29 cellular contexts compared by ENCODE assay signal in genomic region chr10:15172306-15172840, GRCh38. TPM values are rescaled to one million over a fixed set of nuclear protein-coding genes. Genes with fewer than 3 reads are reported as not detected.
DNase-seq lines count a peak whose midpoint lies in the region; TF ChIP-seq lines count a peak whose summit lies in the region.
"Had no signal": no experiment of that assay in that cellular context is flagged by ENCODE, and none has a peak within 500 bp of the region (broad histone marks: within the 10 kb centered on the region; RNA-seq: fewer than 3 reads in every experiment).

No MANE protein-coding gene starts in this region.

- no peak overlapping the region for H3K4me3 Mint-ChIP-seq in CD4-positive, alpha-beta memory T cell
- no peak overlapping the region for H3K4me3 Mint-ChIP-seq in T-helper 2 cell treated with Interferon-gamma antibody and Interleukin-4, amounts not matched to agents 5 μg/mL and 100 μg/mL, for 36 hours
- H3K4me3 Mint-ChIP-seq in immature natural killer cell (peak overlapping the region in 1 of 5 donors; percentile 3), type B pancreatic cell (no peak overlapping the region)
- H3K4me3 Mint-ChIP-seq: activated CD4-positive, alpha-beta memory T cell treated with anti-CD3 and anti-CD28 coated beads for 36 hours; activated T-cell treated with anti-CD3 and anti-CD28 coated beads, Interleukin-2, amount 50 U/mL, for 72 hours; IgD-negative memory B cell; memory B cell; stimulated activated naive CD8-positive, alpha-beta T cell treated with anti-CD3 and anti-CD28 coated beads, Interleukin-15, Interleukin-2, amounts not matched to agents 100 ng/mL and 50 ng/mL, for 24 hours; T-helper 1 cell treated with Interleukin-12 subunit alpha and Interleukin-12 subunit beta and Interleukin-4 antibody, amounts not matched to agents 30 μg/mL and 1 μg/mL, for 36 hours had no signal

- H3K27me3 Mint-ChIP-seq in CD4-positive, alpha-beta memory T cell: no peaks in the 10 kb centered on the region
- peaks cover 2% of the 10 kb centered on the region for H3K27me3 Mint-ChIP-seq in T-helper 2 cell treated with Interferon-gamma antibody and Interleukin-4, amounts not matched to agents 5 μg/mL and 100 μg/mL, for 36 hours (ENCODE audit: low read depth)
- H3K27me3 Mint-ChIP-seq in immature natural killer cell (ENCODE audit: low read depth in 3 of 3) (peaks cover 3 to 4% (median 3%) of the 10 kb centered on the region in 3 donors), type B pancreatic cell (no peaks in the 10 kb centered on the region)
- H3K27me3 Mint-ChIP-seq: activated CD4-positive, alpha-beta memory T cell treated with anti-CD3 and anti-CD28 coated beads for 36 hours; progenitor cell of endocrine pancreas; stimulated activated naive CD8-positive, alpha-beta T cell treated with anti-CD3 and anti-CD28 coated beads, Interleukin-15, Interleukin-2, amounts not matched to agents 100 ng/mL and 50 ng/mL, for 24 hours had no signal

- H3K4me3 ChIP-seq in CD4-positive, alpha-beta memory T cell (ENCODE audit: low read length in 2 of 2): no peak overlapping the region
- H3K4me3 ChIP-seq in HEK293 (ENCODE audit: low read depth, low read length) (no peak overlapping the region), transverse colon (no peak overlapping the region)
- H3K4me3 ChIP-seq: breast epithelium, coronary artery, right lobe of liver, spleen, vagina had no signal

- peaks cover 0 to 7% of the 10 kb centered on the region in 2 donors for H3K36me3 Mint-ChIP-seq in CD4-positive, alpha-beta memory T cell
- peaks cover 3% of the 10 kb centered on the region for H3K36me3 Mint-ChIP-seq in T-helper 2 cell treated with Interferon-gamma antibody and Interleukin-4, amounts not matched to agents 5 μg/mL and 100 μg/mL, for 36 hours (ENCODE audit: low read depth)
- H3K36me3 Mint-ChIP-seq in immature natural killer cell: no peaks in the 10 kb centered on the region
- no peaks in the 10 kb centered on the region for H3K36me3 Mint-ChIP-seq in type B pancreatic cell
- H3K36me3 Mint-ChIP-seq: IgD-negative memory B cell, memory B cell had no signal

- no peaks in the 10 kb centered on the region for H3K9me3 ChIP-seq in CD4-positive, alpha-beta memory T cell (ENCODE audit: control insufficient read depth in 1 of 2, low read length in 2 of 2)
- H3K9me3 ChIP-seq in HEK293 (ENCODE audit: control insufficient read depth, insufficient read depth, low read depth, low read length): no peaks in the 10 kb centered on the region
- no peaks in the 10 kb centered on the region for H3K9me3 ChIP-seq in transverse colon
- H3K9me3 ChIP-seq: BE2C, breast epithelium, right lobe of liver, SK-N-SH, spleen, vagina had no signal

- no peaks in the 10 kb centered on the region for H3K9me3 Mint-ChIP-seq in CD4-positive, alpha-beta memory T cell
- H3K9me3 Mint-ChIP-seq in T-helper 2 cell treated with Interferon-gamma antibody and Interleukin-4, amounts not matched to agents 5 μg/mL and 100 μg/mL, for 36 hours: no peaks in the 10 kb centered on the region
- H3K9me3 Mint-ChIP-seq in immature natural killer cell (no peaks in the 10 kb centered on the region), type B pancreatic cell (no peaks in the 10 kb centered on the region)
- H3K9me3 Mint-ChIP-seq: activated CD4-positive, alpha-beta memory T cell treated with anti-CD3 and anti-CD28 coated beads for 36 hours; activated T-cell treated with anti-CD3 and anti-CD28 coated beads, Interleukin-2, amount 50 U/mL, for 72 hours; memory B cell; stimulated activated naive CD8-positive, alpha-beta T cell treated with anti-CD3 and anti-CD28 coated beads, Interleukin-15, Interleukin-2, amounts not matched to agents 100 ng/mL and 50 ng/mL, for 24 hours; T-helper 1 cell treated with Interleukin-12 subunit alpha and Interleukin-12 subunit beta and Interleukin-4 antibody, amounts not matched to agents 30 μg/mL and 1 μg/mL, for 36 hours had no signal

- intact Hi-C loops in CD4-positive, alpha-beta memory T cell (cut with micrococcal nuclease): no loop called here
- intact Hi-C loops in transverse colon (cut with DNase I; ENCODE audit: low total_unique reads): no loop called here

- 89 to 93% methylated on average over 7 of the region's 7 CpGs for WGBS in transverse colon (ENCODE audit: low coverage in 1 of 2), 2 donors

- TF ChIP-seq CTCF in HEK293 (tag by site-specific recombination; IDR thresholded peaks at IDR 0.05) (no peak), type B pancreatic cell (conservative IDR thresholded peaks at IDR 0.05) (no peak), transverse colon (IDR thresholded peaks at IDR 0.05) (no peak)

- CTCF ChIA-PET in CD4-positive, alpha-beta memory T cell (lab: Charles Lee; ENCODE audit: partially characterized antibody): interaction anchor here (1.0 to 2.9 kb wide), 3 partner anchors 13 to 82 kb away, joined by 5 to 10 read pairs (median 6); no protein-coding TSS in a partner anchor
- CTCF ChIA-PET in HEK293 (lab: Yijun Ruan, JAX): interaction anchor here (0.6 to 1.1 kb wide), 3 partner anchors 9 to 775 kb away, joined by 3 read pairs; no protein-coding TSS in a partner anchor

- H3K27ac ChIP-seq in CD4-positive, alpha-beta memory T cell (ENCODE audit: low read depth, low read length): no peak overlapping the region
- H3K27ac ChIP-seq in HEK293 (ENCODE audit: extremely low read depth, low read depth, low read length) (no peak overlapping the region), transverse colon (no peak overlapping the region)
- H3K27ac ChIP-seq: breast epithelium, coronary artery, right lobe of liver, spleen, vagina had no signal

- H3K4me1 Mint-ChIP-seq in CD4-positive, alpha-beta memory T cell: peaks cover 33 to 55% (median 40%) of the 10 kb centered on the region in 4 donors
- H3K4me1 Mint-ChIP-seq in T-helper 2 cell treated with Interferon-gamma antibody and Interleukin-4, amounts not matched to agents 5 μg/mL and 100 μg/mL, for 36 hours (ENCODE audit: low read depth): peaks cover 43% of the 10 kb centered on the region
- H3K4me1 Mint-ChIP-seq in immature natural killer cell (peaks cover 40 to 46% of the 10 kb centered on the region in 2 donors), type B pancreatic cell (ENCODE audit: unreplicated experiment) (peaks cover 25% of the 10 kb centered on the region)

- H3K27ac Mint-ChIP-seq in CD4-positive, alpha-beta memory T cell: peak overlapping the region; percentile 16 to 93 (median 70)
- peak overlapping the region; percentile 28 for H3K27ac Mint-ChIP-seq in T-helper 2 cell treated with Interferon-gamma antibody and Interleukin-4, amounts not matched to agents 5 μg/mL and 100 μg/mL, for 36 hours
- peak overlapping the region in 5 of 6 donors; percentile 24 to 76 (median 64) for H3K27ac Mint-ChIP-seq in immature natural killer cell
- no peak overlapping the region for H3K27ac Mint-ChIP-seq in type B pancreatic cell
- H3K27ac Mint-ChIP-seq: activated CD4-positive, alpha-beta memory T cell treated with anti-CD3 and anti-CD28 coated beads for 36 hours; activated T-cell treated with anti-CD3 and anti-CD28 coated beads, Interleukin-2, amount 50 U/mL, for 72 hours; memory B cell; progenitor cell of endocrine pancreas; stimulated activated naive CD8-positive, alpha-beta T cell treated with anti-CD3 and anti-CD28 coated beads, Interleukin-15, Interleukin-2, amounts not matched to agents 100 ng/mL and 50 ng/mL, for 24 hours; T-helper 1 cell treated with Interleukin-12 subunit alpha and Interleukin-12 subunit beta and Interleukin-4 antibody, amounts not matched to agents 30 μg/mL and 1 μg/mL, for 36 hours had no signal

- H3K36me3 ChIP-seq in CD4-positive, alpha-beta memory T cell (ENCODE audit: insufficient read depth, low read length): no peaks in the 10 kb centered on the region
- no peaks in the 10 kb centered on the region for H3K36me3 ChIP-seq in HEK293 (ENCODE audit: control insufficient read depth in 2 of 2, insufficient read depth in 1 of 2, low read length in 2 of 2)
- no peaks in the 10 kb centered on the region for H3K36me3 ChIP-seq in transverse colon
- H3K36me3 ChIP-seq: BE2C, breast epithelium, right lobe of liver, spleen, vagina had no signal

- H3K4me1 ChIP-seq in CD4-positive, alpha-beta memory T cell (ENCODE audit: insufficient read depth, low read length): peaks cover 43% of the 10 kb centered on the region
- H3K4me1 ChIP-seq in HEK293 (ENCODE audit: control insufficient read depth, insufficient read depth, low read length) (peaks cover 4% of the 10 kb centered on the region; the same call in 1 of the 2 replicates), transverse colon (peaks cover 0 to 21% (median 5%) of the 10 kb centered on the region in 4 donors)
- H3K4me1 ChIP-seq: breast epithelium had no signal

- no peak for TF ChIP-seq EP300 in transverse colon (IDR thresholded peaks at IDR 0.05; ENCODE audit: low read depth)

- POLR2A ChIA-PET in CD4-positive, alpha-beta memory T cell (lab: Charles Lee; ENCODE audit: partially characterized antibody): interaction anchor here (0.6 to 2.9 kb wide), 4 partner anchors 12 to 22 kb away, joined by 3 to 18 read pairs (median 4); no protein-coding TSS in a partner anchor
- POLR2A ChIA-PET in HEK293 (lab: Yijun Ruan, JAX): no interaction called here

- TF ChIP-seq POLR2A in transverse colon (IDR thresholded peaks at IDR 0.05): no peak

- DNase-seq in CD4-positive, alpha-beta memory T cell: no peak
- no peak for DNase-seq in T-helper 2 cell treated with Interferon-gamma antibody and Interleukin-4, amounts not matched to agents 5 μg/mL and 100 μg/mL, for 36 hours (ENCODE audit: low spot score)
- DNase-seq in immature natural killer cell (no peak), type B pancreatic cell (ENCODE audit: extremely low spot score, unreplicated experiment) (no peak), transverse colon (no peak)
- DNase-seq in stimulated activated CD4-positive, alpha-beta T cell treated with anti-CD3 and anti-CD28 coated beads, Interleukin-1b, Interleukin-23, amount 100 ng/mL, for 48 hours: no peak
- DNase-seq: activated CD4-positive, alpha-beta memory T cell treated with anti-CD3 and anti-CD28 coated beads for 36 hours; activated naive CD4-positive, alpha-beta T cell treated with Interleukin-2 at 50 U/mL for 16 hours; activated T-cell treated with anti-CD3 and anti-CD28 coated beads, Interleukin-2, amount 50 U/mL, for 72 hours; BE2C; effector CD8-positive, alpha-beta T cell; NCI-H1105 treated with DMSO at 0.1 percent for 48 hours; NCI-H2029; NCI-H2227 treated with DMSO at 0.1 percent for 48 hours; NCI-H526; NK-92 treated with Interleukin-12 subunit alpha and Interleukin-12 subunit beta, amount 100 ng/mL, for 24 hours; right lobe of liver; SK-N-SH; spleen; stimulated activated CD8-positive, alpha-beta memory T cell treated with anti-CD3 and anti-CD28 coated beads, Interleukin-4, amount 100 ng/mL, for 48 hours had no signal

- in situ Hi-C loops in transverse colon (cut with MboI; ENCODE audit: low pct_ligation_motif_present in 1 of 4, low pct_unique_long_range_greater_than_20kb in 1 of 4, low sequenced_read_pairs in 3 of 4): no loop called here

- no peaks in the 10 kb centered on the region for H3K27me3 ChIP-seq in CD4-positive, alpha-beta memory T cell (ENCODE audit: insufficient read depth, low read length)
- no peaks in the 10 kb centered on the region for H3K27me3 ChIP-seq in transverse colon
- H3K27me3 ChIP-seq: BE2C, breast epithelium, right lobe of liver, vagina had no signal

RNA-seq across cellular contexts. Expression of gene NMT2, which starts 3.9 kb away (rescaled TPM):
- total RNA-seq in CD4-positive, alpha-beta memory T cell: 100 to 1,000 TPM in 1 of 2 experiments, 10 to 100 TPM in 1; 98.6 to 101 TPM
- polyA plus RNA-seq in CD4-positive, alpha-beta memory T cell: 10 to 100 TPM; 38.7 to 56.1 TPM
- 10 to 100 TPM; 22.2 to 38.0 (median 24.7) TPM for polyA plus RNA-seq in immature natural killer cell
- total RNA-seq in type B pancreatic cell (ENCODE audit: low replicate concordance): 9.0 and 23.1 TPM in 2 replicates
- 10 to 100 TPM in 3 of 4 donors, 1 to 10 TPM in 1; 5.2 to 39.3 (median 33.8) TPM for total RNA-seq in transverse colon
